In genomic region chr4:114040319-114041116, GRCh38 we compare ENCODE assay signal across 10 cellular contexts.
DNase-seq lines count a peak whose midpoint lies in the region; ATAC-seq, FAIRE-seq and TF ChIP-seq lines count a peak whose summit lies in the region.
"Had no signal": no experiment of that assay in that cellular context is flagged by ENCODE, and none has a peak within 500 bp of the region (broad histone marks: within the 10 kb centered on the region; RNA-seq: fewer than 3 reads in every experiment).

No MANE protein-coding gene starts in this region.

- no peaks in the 10 kb centered on the region for H3K79me2 ChIP-seq in keratinocyte (ENCODE audit: control insufficient read depth, insufficient read depth, low read length)
- H3K79me2 ChIP-seq: parathyroid adenoma had no signal

- DNase-seq in HT-29 (ENCODE audit: low spot score), result peak; percentile 54
- no peak for DNase-seq in keratinocyte (ENCODE audit: low read depth, low spot score)
- no peak for DNase-seq in GM13976 (ENCODE audit: low spot score)
- no peak for DNase-seq in NCI-H187 treated with DMSO at 0.1 percent for 48 hours (lab: John Stamatoyannopoulos, UW)
- DNase-seq in activated naive CD4-positive, alpha-beta T cell treated with anti-CD3 and anti-CD28 coated beads, Interleukin-2, amount 10 ng/mL, durations not matched to agents 7 days and 5 days, result no peak
- no peak for DNase-seq in NCI-H1417 treated with DMSO at 0.1 percent for 48 hours (lab: John Stamatoyannopoulos, UW)

- no peaks in the 10 kb centered on the region for H3K36me3 Mint-ChIP-seq in activated naive CD4-positive, alpha-beta T cell treated with anti-CD3 and anti-CD28 coated beads, Interleukin-2, amount 10 ng/mL, durations not matched to agents 7 days and 5 days

- ATAC-seq in GM18870 (IDR thresholded peaks at IDR 0.05; ENCODE audit: unreplicated experiment) (peak; percentile 92), HG02571 (IDR thresholded peaks at IDR 0.05; ENCODE audit: unreplicated experiment) (peak; percentile 84)

- no peaks in the 10 kb centered on the region for H3K27me3 ChIP-seq in keratinocyte (ENCODE audit: control insufficient read depth, extremely low read depth, insufficient read depth, low read length)

- H2AFZ ChIP-seq in keratinocyte (ENCODE audit: control insufficient read depth, low read length), result peak overlapping the region; percentile 76
- H2AFZ ChIP-seq: parathyroid adenoma had no signal

- FAIRE-seq in keratinocyte (lab: Jason Lieb, UNC), result peak; percentile 41

- H3K4me2 ChIP-seq in keratinocyte (ENCODE audit: control insufficient read depth, extremely low read depth, insufficient read depth, low read depth, low read length), result peak overlapping the region; percentile 8

- no peak overlapping the region for H3K27ac Mint-ChIP-seq in activated naive CD4-positive, alpha-beta T cell treated with anti-CD3 and anti-CD28 coated beads, Interleukin-2, amount 10 ng/mL, durations not matched to agents 7 days and 5 days

- peaks cover 8% of the 10 kb centered on the region for H3K4me1 Mint-ChIP-seq in activated naive CD4-positive, alpha-beta T cell treated with anti-CD3 and anti-CD28 coated beads, Interleukin-2, amount 10 ng/mL, durations not matched to agents 7 days and 5 days

- no peaks in the 10 kb centered on the region for H3K9me3 ChIP-seq in keratinocyte (ENCODE audit: control insufficient read depth, low read depth, low read length)
- H3K9me3 ChIP-seq: thoracic aorta had no signal

- no peak for TF ChIP-seq CTCF in keratinocyte (optimal IDR thresholded peaks at IDR 0.05 in 1 of 3, IDR thresholded peaks at IDR 0.05 in 1 of 3, conservative IDR thresholded peaks at IDR 0.05 in 1 of 3; ENCODE audit: extremely low read depth in 1 of 3, insufficient read depth in 2 of 3, low read length in 3 of 3)
- TF ChIP-seq CTCF in GM13976 (IDR thresholded peaks at IDR 0.05; ENCODE audit: borderline replicate concordance, control extremely low read depth, extremely low read depth, insufficient read depth, missing control alignments), result no peak

- no peak overlapping the region for H3K4me3 Mint-ChIP-seq in activated naive CD4-positive, alpha-beta T cell treated with anti-CD3 and anti-CD28 coated beads, Interleukin-2, amount 10 ng/mL, durations not matched to agents 7 days and 5 days

- in situ Hi-C loops in GM13976 (cut with MboI; ENCODE audit: low sequenced_read_pairs, unreplicated experiment), result no loop called here

- no peaks in the 10 kb centered on the region for H3K27me3 Mint-ChIP-seq in activated naive CD4-positive, alpha-beta T cell treated with anti-CD3 and anti-CD28 coated beads, Interleukin-2, amount 10 ng/mL, durations not matched to agents 7 days and 5 days

- no peaks in the 10 kb centered on the region for H3K9me3 Mint-ChIP-seq in activated naive CD4-positive, alpha-beta T cell treated with anti-CD3 and anti-CD28 coated beads, Interleukin-2, amount 10 ng/mL, durations not matched to agents 7 days and 5 days

- no peaks in the 10 kb centered on the region for H3K36me3 ChIP-seq in keratinocyte (ENCODE audit: control insufficient read depth in 2 of 2, extremely low read depth in 1 of 2, insufficient read depth in 2 of 2, low read length in 2 of 2)
- H3K36me3 ChIP-seq: thoracic aorta had no signal

- H3K9ac ChIP-seq in keratinocyte (ENCODE audit: control insufficient read depth, extremely low read depth, insufficient read depth, low read length), result no peak overlapping the region
- H3K9ac ChIP-seq: parathyroid adenoma had no signal

- dilution Hi-C loops in keratinocyte (cut with MboI; ENCODE audit: extremely low pct_ligation_motif_present, low sequenced_read_pairs), result no loop called here

- no peak overlapping the region for H3K4me3 ChIP-seq in keratinocyte (ENCODE audit: control insufficient read depth in 2 of 3, extremely low read depth in 1 of 3, insufficient read depth in 2 of 3, low read depth in 1 of 3, low read length in 3 of 3)
- H3K4me3 ChIP-seq: thoracic aorta had no signal

- CTCF ChIA-PET in activated naive CD4-positive, alpha-beta T cell treated with anti-CD3 and anti-CD28 coated beads, Interleukin-2, amount 10 ng/mL, durations not matched to agents 7 days and 5 days (lab: Charles Lee), result no interaction called here

- H3K9me1 ChIP-seq in keratinocyte (ENCODE audit: control insufficient read depth, extremely low read depth, insufficient read depth, low read length), result no peaks in the 10 kb centered on the region

- H4K20me1 ChIP-seq in keratinocyte (ENCODE audit: control insufficient read depth, extremely low read depth, insufficient read depth, low read length), result no peaks in the 10 kb centered on the region

- H3K27ac ChIP-seq in keratinocyte (ENCODE audit: control insufficient read depth, insufficient read depth, low read length), result peak overlapping the region; percentile 32
- H3K27ac ChIP-seq: parathyroid adenoma, thoracic aorta had no signal

- H3K4me1 ChIP-seq in keratinocyte (ENCODE audit: control insufficient read depth, extremely low read depth, insufficient read depth, low read length), result peaks cover 5% of the 10 kb centered on the region
- H3K4me1 ChIP-seq: parathyroid adenoma had no signal
